15 cellular contexts compared by ENCODE assay signal in genomic region chr14:72513346-72513745, GRCh38.
"Had no signal": no experiment of that assay in that cellular context is flagged by ENCODE, and none has a peak within 500 bp of the region (broad histone marks: within the 10 kb centered on the region; RNA-seq: fewer than 3 reads in every experiment).

No MANE protein-coding gene starts in this region.

- H3K27ac ChIP-seq: epithelial cell of prostate, neutrophil, suprapubic skin, vagina had no signal

- H3K4me3 ChIP-seq: suprapubic skin, vagina had no signal

- DNase-seq: activated gamma-delta T cell treated with Interleukin-2 at 50 U/mL for 16 hours; activated T-cell treated with anti-CD3 and anti-CD28 coated beads for 4 hours; kidney; stimulated activated CD4-positive, alpha-beta T cell treated with anti-CD3 and anti-CD28 coated beads, Interleukin-12 subunit alpha, Interleukin-12 subunit beta, amount 100 ng/mL, for 4 hours; stimulated activated CD4-positive, alpha-beta T cell treated with anti-CD3 and anti-CD28 coated beads, Interleukin-1b, Interleukin-23, amount 100 ng/mL, for 48 hours; stimulated activated naive CD8-positive, alpha-beta T cell treated with anti-CD3 and anti-CD28 coated beads, Interleukin-15, amount 100 ng/mL, for 72 hours; T-cell had no signal

- H3K4me3 Mint-ChIP-seq: activated CD4-positive, alpha-beta T cell treated with anti-CD3 and anti-CD28 coated beads, Interleukin-2, amount 10 ng/mL, durations not matched to agents 24 days and 14 days; activated T-helper 1 cell treated with anti-CD3 and anti-CD28 coated beads, Interleukin-12 subunit alpha, Interleukin-12 subunit beta, Interleukin-2, Interleukin-4 antibody, amounts not matched to agents 30 ng/mL and 10 ng/mL and 1 ng/mL, durations not matched to agents 14 hours and 24 hours and 36 hours; endodermal cell; stimulated activated naive CD8-positive, alpha-beta T cell treated with anti-CD3 and anti-CD28 coated beads, Interleukin-15, amount 100 ng/mL, for 72 hours; T-cell had no signal

- H3K27me3 ChIP-seq: suprapubic skin, vagina had no signal

- H3K4me1 Mint-ChIP-seq: endodermal cell had no signal

- H3K27ac Mint-ChIP-seq: activated CD4-positive, alpha-beta T cell treated with anti-CD3 and anti-CD28 coated beads, Interleukin-2, amount 10 ng/mL, durations not matched to agents 24 days and 14 days; activated naive CD4-positive, alpha-beta T cell treated with anti-CD3 and anti-CD28 coated beads, Interleukin-2, amount 50 U/mL, for 72 hours; endodermal cell; T-cell had no signal

- H3K9me3 Mint-ChIP-seq: activated CD4-positive, alpha-beta T cell treated with anti-CD3 and anti-CD28 coated beads, Interleukin-2, amount 10 ng/mL, durations not matched to agents 24 days and 14 days; activated naive CD4-positive, alpha-beta T cell treated with anti-CD3 and anti-CD28 coated beads, Interleukin-2, amount 50 U/mL, for 72 hours; activated T-helper 1 cell treated with anti-CD3 and anti-CD28 coated beads, Interleukin-12 subunit alpha, Interleukin-12 subunit beta, Interleukin-2, Interleukin-4 antibody, amounts not matched to agents 30 ng/mL and 10 ng/mL and 1 ng/mL, durations not matched to agents 14 hours and 24 hours and 36 hours; endodermal cell; stimulated activated naive CD8-positive, alpha-beta T cell treated with anti-CD3 and anti-CD28 coated beads, Interleukin-15, amount 100 ng/mL, for 72 hours; T-cell had no signal

- H3K36me3 Mint-ChIP-seq: activated naive CD4-positive, alpha-beta T cell treated with anti-CD3 and anti-CD28 coated beads, Interleukin-2, amount 50 U/mL, for 72 hours; T-cell had no signal

- H3K4me1 ChIP-seq: vagina had no signal

- ATAC-seq: activated naive CD4-positive, alpha-beta T cell treated with anti-CD3 and anti-CD28 coated beads, Interleukin-2, amount 50 U/mL, for 72 hours; stimulated activated naive CD8-positive, alpha-beta T cell treated with anti-CD3 and anti-CD28 coated beads, Interleukin-15, amount 100 ng/mL, for 72 hours; T-cell had no signal

- H3K36me3 ChIP-seq: neutrophil, suprapubic skin, vagina had no signal
